Comparison of ENCODE assay signal across 2 cellular contexts in genomic region chr20:3509064-3509463, GRCh38.
TF ChIP-seq lines count a peak whose summit lies in the region.

No MANE protein-coding gene starts in this region.

TF ChIP-seq in HepG2, 621 proteins besides CTCF, POLR2A, EP300 and RAD21 (continued from another document and continues in another):
- TF ChIP-seq, protein P1, sequence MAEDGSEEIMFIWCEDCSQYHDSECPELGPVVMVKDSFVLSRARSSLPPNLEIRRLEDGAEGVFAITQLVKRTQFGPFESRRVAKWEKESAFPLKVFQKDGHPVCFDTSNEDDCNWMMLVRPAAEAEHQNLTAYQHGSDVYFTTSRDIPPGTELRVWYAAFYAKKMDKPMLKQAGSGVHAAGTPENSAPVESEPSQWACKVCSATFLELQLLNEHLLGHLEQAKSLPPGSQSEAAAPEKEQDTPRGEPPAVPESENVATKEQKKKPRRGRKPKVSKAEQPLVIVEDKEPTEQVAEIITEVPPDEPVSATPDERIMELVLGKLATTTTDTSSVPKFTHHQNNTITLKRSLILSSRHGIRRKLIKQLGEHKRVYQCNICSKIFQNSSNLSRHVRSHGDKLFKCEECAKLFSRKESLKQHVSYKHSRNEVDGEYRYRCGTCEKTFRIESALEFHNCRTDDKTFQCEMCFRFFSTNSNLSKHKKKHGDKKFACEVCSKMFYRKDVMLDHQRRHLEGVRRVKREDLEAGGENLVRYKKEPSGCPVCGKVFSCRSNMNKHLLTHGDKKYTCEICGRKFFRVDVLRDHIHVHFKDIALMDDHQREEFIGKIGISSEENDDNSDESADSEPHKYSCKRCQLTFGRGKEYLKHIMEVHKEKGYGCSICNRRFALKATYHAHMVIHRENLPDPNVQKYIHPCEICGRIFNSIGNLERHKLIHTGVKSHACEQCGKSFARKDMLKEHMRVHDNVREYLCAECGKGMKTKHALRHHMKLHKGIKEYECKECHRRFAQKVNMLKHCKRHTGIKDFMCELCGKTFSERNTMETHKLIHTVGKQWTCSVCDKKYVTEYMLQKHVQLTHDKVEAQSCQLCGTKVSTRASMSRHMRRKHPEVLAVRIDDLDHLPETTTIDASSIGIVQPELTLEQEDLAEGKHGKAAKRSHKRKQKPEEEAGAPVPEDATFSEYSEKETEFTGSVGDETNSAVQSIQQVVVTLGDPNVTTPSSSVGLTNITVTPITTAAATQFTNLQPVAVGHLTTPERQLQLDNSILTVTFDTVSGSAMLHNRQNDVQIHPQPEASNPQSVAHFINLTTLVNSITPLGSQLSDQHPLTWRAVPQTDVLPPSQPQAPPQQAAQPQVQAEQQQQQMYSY (CRISPR knock-in tag; IDR thresholded peaks at IDR 0.05) = no peak
- no peak for TF ChIP-seq ZNF619 (CRISPR knock-in tag; IDR thresholded peaks at IDR 0.05)
- TF ChIP-seq ZNF652 (CRISPR knock-in tag; IDR thresholded peaks at IDR 0.05; ENCODE audit: borderline replicate concordance, low read depth) = no peak
- no peak for TF ChIP-seq ZNF496 (CRISPR knock-in tag; IDR thresholded peaks at IDR 0.05; ENCODE audit: insufficient replicate concordance)
- no peak for TF ChIP-seq SALL2 (CRISPR knock-in tag; IDR thresholded peaks at IDR 0.05)
- TF ChIP-seq ZNF142 (CRISPR knock-in tag; IDR thresholded peaks at IDR 0.05) = no peak
- TF ChIP-seq, protein P2, sequence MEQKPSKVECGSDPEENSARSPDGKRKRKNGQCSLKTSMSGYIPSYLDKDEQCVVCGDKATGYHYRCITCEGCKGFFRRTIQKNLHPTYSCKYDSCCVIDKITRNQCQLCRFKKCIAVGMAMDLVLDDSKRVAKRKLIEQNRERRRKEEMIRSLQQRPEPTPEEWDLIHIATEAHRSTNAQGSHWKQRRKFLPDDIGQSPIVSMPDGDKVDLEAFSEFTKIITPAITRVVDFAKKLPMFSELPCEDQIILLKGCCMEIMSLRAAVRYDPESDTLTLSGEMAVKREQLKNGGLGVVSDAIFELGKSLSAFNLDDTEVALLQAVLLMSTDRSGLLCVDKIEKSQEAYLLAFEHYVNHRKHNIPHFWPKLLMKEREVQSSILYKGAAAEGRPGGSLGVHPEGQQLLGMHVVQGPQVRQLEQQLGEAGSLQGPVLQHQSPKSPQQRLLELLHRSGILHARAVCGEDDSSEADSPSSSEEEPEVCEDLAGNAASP (CRISPR knock-in tag; IDR thresholded peaks at IDR 0.05; ENCODE audit: borderline replicate concordance) = no peak
- no peak for TF ChIP-seq TSC22D2 (CRISPR knock-in tag; IDR thresholded peaks at IDR 0.05; ENCODE audit: borderline replicate concordance)
- TF ChIP-seq ZNF777 (CRISPR knock-in tag; IDR thresholded peaks at IDR 0.05) = no peak
- no peak for TF ChIP-seq JDP2 (CRISPR knock-in tag; IDR thresholded peaks at IDR 0.05; ENCODE audit: borderline replicate concordance)

TF ChIP-seq in WTC11, 78 proteins besides CTCF, POLR2A, EP300 and RAD21 (continued from another document):
- TF ChIP-seq ZNF671 (CRISPR knock-in tag; IDR thresholded peaks at IDR 0.05) = no peak
- TF ChIP-seq ATF1 (CRISPR knock-in tag; IDR thresholded peaks at IDR 0.05) = no peak
- TF ChIP-seq ZNF317 (CRISPR knock-in tag; IDR thresholded peaks at IDR 0.05; ENCODE audit: borderline replicate concordance, low read depth) = no peak
- TF ChIP-seq AR (CRISPR knock-in tag; IDR thresholded peaks at IDR 0.05) = no peak
- no peak for TF ChIP-seq MYBL2 (CRISPR knock-in tag; IDR thresholded peaks at IDR 0.05)
- no peak for TF ChIP-seq HMGXB4 (CRISPR knock-in tag; IDR thresholded peaks at IDR 0.05)
- no peak for TF ChIP-seq ELF4 (CRISPR knock-in tag; IDR thresholded peaks at IDR 0.05; ENCODE audit: low read depth)
- no peak for TF ChIP-seq NR1H2 (CRISPR knock-in tag; IDR thresholded peaks at IDR 0.05)
- TF ChIP-seq NR2C2 (CRISPR knock-in tag; IDR thresholded peaks at IDR 0.05) = no peak
- TF ChIP-seq PRRX2 (CRISPR knock-in tag; IDR thresholded peaks at IDR 0.05) = no peak
